In genomic region chr14:53539489-53540126, GRCh38 we compare ENCODE assay signal across 9 cellular contexts.
DNase-seq lines count a peak whose midpoint lies in the region; ATAC-seq, FAIRE-seq and TF ChIP-seq lines count a peak whose summit lies in the region.
"Had no signal": no experiment of that assay in that cellular context is flagged by ENCODE, and none has a peak within 500 bp of the region (broad histone marks: within the 10 kb centered on the region; RNA-seq: fewer than 3 reads in every experiment).

No MANE protein-coding gene starts in this region.

- no peaks in the 10 kb centered on the region for H3K9me3 ChIP-seq in endothelial cell of umbilical vein (replicated peaks; ENCODE audit: control insufficient read depth, insufficient read depth, low read length)

- H4K8ac ChIP-seq in mesendoderm (ENCODE audit: low read depth, low read length), result peak overlapping the region; percentile 15

- H3K4me1 ChIP-seq in endothelial cell of umbilical vein (ENCODE audit: control insufficient read depth, extremely low read depth, insufficient read depth, low read length) (peaks cover 43% of the 10 kb centered on the region), mesendoderm (ENCODE audit: control insufficient read depth, low read depth, low read length) (no peaks in the 10 kb centered on the region)

- dilution Hi-C loops in endothelial cell of umbilical vein (cut with MboI; ENCODE audit: extremely low pct_ligation_motif_present, low sequenced_read_pairs), result loop anchor here (25.0 kb wide), 1 partner anchor 798 kb away; no protein-coding TSS in a partner anchor

- H2BK120ac ChIP-seq in mesendoderm (ENCODE audit: low read depth, low read length), result no peak overlapping the region

- H3K4me1 Mint-ChIP-seq in activated CD4-positive, alpha-beta T cell treated with anti-CD3 and anti-CD28 coated beads for 36 hours, result no peaks in the 10 kb centered on the region
- peaks cover 9% of the 10 kb centered on the region for H3K4me1 Mint-ChIP-seq in stimulated activated memory B cell treated with anti-CD40 and anti-IgM and Interleukin-4, amounts not matched to agents 10 μg/mL and 1 μg/mL and 100 μg/mL, for 72 hours

- H3K4me3 ChIP-seq in endothelial cell of umbilical vein (replicated peaks in 1 of 3; ENCODE audit: insufficient read depth in 1 of 3, low read depth in 1 of 3, low read length in 3 of 3) (no peak overlapping the region), mesendoderm (ENCODE audit: low read length) (no peak overlapping the region)
- H3K4me3 ChIP-seq: skin epidermis had no signal

- no peak overlapping the region for H3K56ac ChIP-seq in mesendoderm (ENCODE audit: low read length)

- H2AK5ac ChIP-seq in mesendoderm (ENCODE audit: low read length), result no peak overlapping the region

- H3K18ac ChIP-seq in mesendoderm (ENCODE audit: low read length), result no peak overlapping the region

- H3K79me2 ChIP-seq in endothelial cell of umbilical vein (ENCODE audit: control insufficient read depth, insufficient read depth, low read length) (no peaks in the 10 kb centered on the region), mesendoderm (ENCODE audit: control insufficient read depth, insufficient read depth, low read length) (no peaks in the 10 kb centered on the region)

- no peak overlapping the region for H3K23ac ChIP-seq in mesendoderm (ENCODE audit: low read length)

- no peak overlapping the region for H3K4me3 Mint-ChIP-seq in activated CD4-positive, alpha-beta T cell treated with anti-CD3 and anti-CD28 coated beads for 36 hours
- no peak overlapping the region for H3K4me3 Mint-ChIP-seq in stimulated activated memory B cell treated with anti-CD40 and anti-IgM and Interleukin-4, amounts not matched to agents 10 μg/mL and 1 μg/mL and 100 μg/mL, for 72 hours

- peak; percentile 3 to 44 for DNase-seq in activated CD4-positive, alpha-beta T cell treated with anti-CD3 and anti-CD28 coated beads for 24 hours (ENCODE audit: low read depth in 2 of 2)
- no peak for DNase-seq in activated CD4-positive, alpha-beta T cell treated with anti-CD3 and anti-CD28 coated beads for 1 hour
- DNase-seq in NCI-H187 treated with DMSO at 0.1 percent for 48 hours (lab: John Stamatoyannopoulos, UW) (peak; percentile 30), endothelial cell of umbilical vein (ENCODE audit: low read depth, low spot score) (peak; percentile 94), mesendoderm (peak; percentile 87)
- DNase-seq in activated CD4-positive, alpha-beta T cell treated with anti-CD3 and anti-CD28 coated beads for 36 hours, result peak; percentile 78

- H3K27me3 ChIP-seq in endothelial cell of umbilical vein (ENCODE audit: control insufficient read depth in 2 of 2, insufficient read depth in 2 of 2, low read length in 2 of 2) (no peaks in the 10 kb centered on the region), mesendoderm (ENCODE audit: insufficient read depth, low read length, poor library complexity) (no peaks in the 10 kb centered on the region)

- WGBS in mesendoderm (ENCODE audit: extremely low coverage, insufficient coverage, low lambda C conversion rate), result no CpG with 5 or more reads among the region's 5 CpGs

- no TSS peak for BruUV-seq in endothelial cell of umbilical vein (replicated peaks; lab: Mats Ljungman, UMichigan)

- no peaks in the 10 kb centered on the region for H3K9me1 ChIP-seq in endothelial cell of umbilical vein (replicated peaks; ENCODE audit: control insufficient read depth, extremely low read depth, insufficient read depth, low read length)

- H3K4ac ChIP-seq in mesendoderm (ENCODE audit: low read depth, low read length), result no peak overlapping the region

- H3K4me2 ChIP-seq in endothelial cell of umbilical vein (ENCODE audit: insufficient read depth, low read length) (no peak overlapping the region), mesendoderm (ENCODE audit: low read length) (no peak overlapping the region)

- peak; percentile 74 to 82 for TF ChIP-seq CTCF in endothelial cell of umbilical vein (IDR thresholded peaks at IDR 0.05; ENCODE audit: extremely low read depth in 1 of 2, insufficient read depth in 1 of 2, low read depth in 1 of 2, low read length in 2 of 2)

- intact Hi-C loops in activated CD4-positive, alpha-beta T cell treated with anti-CD3 and anti-CD28 coated beads for 36 hours (cut with DNase I, micrococcal nuclease), result loop anchor here (1.0 to 5.0 kb wide), 4 partner anchors 636 to 809 kb away; no protein-coding TSS in a partner anchor
- intact Hi-C loops in endothelial cell of umbilical vein (cut with micrococcal nuclease), result loop anchor here (1.0 kb wide), 7 partner anchors 107 to 799 kb away; no protein-coding TSS in a partner anchor

- peaks cover 2% of the 10 kb centered on the region for H3K27me3 Mint-ChIP-seq in activated CD4-positive, alpha-beta T cell treated with anti-CD3 and anti-CD28 coated beads for 36 hours
- H3K27me3 Mint-ChIP-seq in stimulated activated memory B cell treated with anti-CD40 and anti-IgM and Interleukin-4, amounts not matched to agents 10 μg/mL and 1 μg/mL and 100 μg/mL, for 72 hours, result no peaks in the 10 kb centered on the region

- CTCF ChIA-PET in activated CD4-positive, alpha-beta T cell treated with anti-CD3 and anti-CD28 coated beads for 36 hours (lab: Charles Lee), result interaction anchor here (0.6 to 3.8 kb wide), 7 partner anchors 8 to 808 kb away, joined by 3 to 16 read pairs (median 3); no protein-coding TSS in a partner anchor
- CTCF ChIA-PET in endothelial cell of umbilical vein (lab: Charles Lee), result interaction anchor here (0.6 to 5.3 kb wide), 34 partner anchors 10 to 881 kb away, joined by 3 to 76 read pairs (median 3); partner anchors contain the start of gene BMP4

- no peak overlapping the region for H2BK15ac ChIP-seq in mesendoderm (replicated peaks; ENCODE audit: low read depth)

- no peak overlapping the region for H3K27ac Mint-ChIP-seq in activated CD4-positive, alpha-beta T cell treated with anti-CD3 and anti-CD28 coated beads for 36 hours
- H3K27ac Mint-ChIP-seq in stimulated activated memory B cell treated with anti-CD40 and anti-IgM and Interleukin-4, amounts not matched to agents 10 μg/mL and 1 μg/mL and 100 μg/mL, for 72 hours, result no peak overlapping the region

- H3K9ac ChIP-seq in endothelial cell of umbilical vein (replicated peaks; ENCODE audit: extremely low read depth, insufficient read depth, low read length) (no peak overlapping the region), mesendoderm (ENCODE audit: low read length) (no peak overlapping the region)

- no peaks in the 10 kb centered on the region for H3K9me3 Mint-ChIP-seq in activated CD4-positive, alpha-beta T cell treated with anti-CD3 and anti-CD28 coated beads for 36 hours (ENCODE audit: low read depth)
- no peaks in the 10 kb centered on the region for H3K9me3 Mint-ChIP-seq in stimulated activated memory B cell treated with anti-CD40 and anti-IgM and Interleukin-4, amounts not matched to agents 10 μg/mL and 1 μg/mL and 100 μg/mL, for 72 hours

- H3K79me1 ChIP-seq in mesendoderm (ENCODE audit: low read length), result no peaks in the 10 kb centered on the region

- TF ChIP-seq POLR2A in endothelial cell of umbilical vein (IDR thresholded peaks at IDR 0.05; ENCODE audit: low read depth, low read length), result no peak

- POLR2A ChIA-PET in activated CD4-positive, alpha-beta T cell treated with anti-CD3 and anti-CD28 coated beads for 36 hours (lab: Charles Lee), result no interaction called here
- POLR2A ChIA-PET in endothelial cell of umbilical vein (lab: Charles Lee), result no interaction called here

- peak; percentile 59 for ATAC-seq in HG02870 (IDR thresholded peaks at IDR 0.05; ENCODE audit: unreplicated experiment)
- no peak for ATAC-seq in activated CD4-positive, alpha-beta T cell treated with anti-CD3 and anti-CD28 coated beads for 36 hours
- peak; percentile 79 for ATAC-seq in stimulated activated memory B cell treated with anti-CD40 and anti-IgM and Interleukin-4, amounts not matched to agents 10 μg/mL and 1 μg/mL and 100 μg/mL, for 72 hours

- H4K5ac ChIP-seq in mesendoderm (ENCODE audit: low read length), result no peak overlapping the region

- H4K20me1 ChIP-seq in endothelial cell of umbilical vein (replicated peaks; ENCODE audit: control insufficient read depth, extremely low read depth, insufficient read depth, low read length), result no peaks in the 10 kb centered on the region

- no peaks in the 10 kb centered on the region for H3K36me3 ChIP-seq in endothelial cell of umbilical vein (ENCODE audit: control insufficient read depth in 2 of 2, extremely low read depth in 1 of 2, insufficient read depth in 2 of 2, low read length in 2 of 2)
- no peaks in the 10 kb centered on the region for H3K36me3 ChIP-seq in mesendoderm (ENCODE audit: control insufficient read depth, insufficient read depth, low read length)

- no peaks in the 10 kb centered on the region for H3K36me3 Mint-ChIP-seq in activated CD4-positive, alpha-beta T cell treated with anti-CD3 and anti-CD28 coated beads for 36 hours (ENCODE audit: low read depth)
- no peaks in the 10 kb centered on the region for H3K36me3 Mint-ChIP-seq in stimulated activated memory B cell treated with anti-CD40 and anti-IgM and Interleukin-4, amounts not matched to agents 10 μg/mL and 1 μg/mL and 100 μg/mL, for 72 hours

- no peak overlapping the region for H2BK5ac ChIP-seq in mesendoderm (ENCODE audit: low read length)

- peak; percentile 76 for FAIRE-seq in endothelial cell of umbilical vein (lab: Jason Lieb, UNC)

- H2AFZ ChIP-seq in endothelial cell of umbilical vein (ENCODE audit: low read depth, low read length), result no peak overlapping the region

- H3K27ac ChIP-seq in endothelial cell of umbilical vein (ENCODE audit: insufficient read depth, low read depth, low read length) (no peak overlapping the region), mesendoderm (ENCODE audit: low read depth, low read length) (no peak overlapping the region)
- H3K27ac ChIP-seq: skin epidermis had no signal

TF ChIP-seq in endothelial cell of umbilical vein, 7 proteins besides CTCF, POLR2A, EP300 and RAD21:
- TF ChIP-seq MYC (IDR thresholded peaks at IDR 0.05; ENCODE audit: low read depth, low read length) (no peak), JUN (IDR thresholded peaks at IDR 0.05; ENCODE audit: borderline replicate concordance, insufficient read depth, insufficient read length, low read depth) (no peak), POLR2AphosphoS5 (IDR thresholded peaks at IDR 0.05; ENCODE audit: insufficient read depth, low read depth, low read length) (no peak), GATA2 (IDR thresholded peaks at IDR 0.05; ENCODE audit: insufficient read depth, insufficient read length, low read depth, low read length) (no peak), FOS (IDR thresholded peaks at IDR 0.05; ENCODE audit: borderline replicate concordance, insufficient read depth, low read length) (no peak), EZH2 (IDR thresholded peaks at IDR 0.05; ENCODE audit: borderline replicate concordance, low read depth, low read length, severe bottlenecking) (no peak)
- TF ChIP-seq, protein P1, sequence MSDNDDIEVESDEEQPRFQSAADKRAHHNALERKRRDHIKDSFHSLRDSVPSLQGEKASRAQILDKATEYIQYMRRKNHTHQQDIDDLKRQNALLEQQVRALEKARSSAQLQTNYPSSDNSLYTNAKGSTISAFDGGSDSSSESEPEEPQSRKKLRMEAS (IDR thresholded peaks at IDR 0.05; ENCODE audit: insufficient read depth, insufficient read length), result no peak
